In the genomic region with DNA sequence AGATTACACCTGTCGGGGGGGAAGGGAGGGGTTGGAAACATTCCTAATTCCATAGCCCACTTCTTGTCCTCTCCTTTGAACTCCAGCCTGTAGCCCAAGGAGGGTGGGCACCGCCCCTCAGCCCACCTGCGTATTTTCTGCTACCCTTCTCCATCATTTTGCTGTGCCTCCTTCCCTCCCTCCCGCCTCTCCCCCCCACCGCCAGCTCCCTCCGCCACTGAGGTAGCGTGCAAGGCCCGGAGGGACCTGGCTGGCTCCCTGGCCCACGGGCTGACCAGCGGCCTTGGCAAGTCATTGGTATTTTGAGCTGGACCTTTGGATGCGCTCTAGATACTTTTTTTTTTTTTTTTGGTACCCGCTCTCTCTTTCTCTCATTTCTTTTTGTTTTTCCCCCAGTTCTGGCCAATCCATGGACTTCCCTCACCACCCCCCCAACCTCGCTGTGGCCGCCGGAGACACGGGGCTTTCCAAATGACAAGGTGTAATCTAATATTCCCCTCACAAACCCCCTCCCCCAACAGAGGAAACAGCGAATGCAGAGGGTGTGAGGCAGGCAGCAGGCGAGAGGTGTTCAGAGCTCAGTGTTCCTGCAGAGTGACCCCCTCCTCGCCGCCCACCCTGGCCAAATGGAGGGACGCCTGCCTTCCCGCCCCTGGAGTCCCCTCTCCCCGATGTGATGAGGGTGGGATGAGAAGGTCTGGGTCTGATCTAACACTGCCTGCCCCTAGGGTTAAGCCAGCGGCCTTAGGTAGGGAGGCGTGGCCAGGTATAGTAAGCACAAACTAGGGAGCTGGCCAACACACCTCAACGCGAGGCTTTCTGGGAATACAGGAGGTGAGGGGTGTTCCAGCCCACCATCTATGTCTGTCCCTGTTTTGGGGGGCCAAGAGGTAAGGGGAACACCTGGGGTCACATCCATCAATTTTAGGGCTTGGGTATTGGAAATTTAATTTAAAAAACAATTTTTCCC, we compare ENCODE assay signal across 1 cellular context.
A peak's percentile ranks its signal among the peaks of the same experiment; 100 is the strongest.
TF ChIP-seq lines count a peak whose summit lies in the region.

No MANE protein-coding gene starts in this region.

TF ChIP-seq in H1, 55 proteins besides CTCF, POLR2A, EP300 and RAD21:
- TF ChIP-seq SIN3A (conservative IDR thresholded peaks at IDR 0.05 in 1 of 2, IDR thresholded peaks at IDR 0.05 in 1 of 2; ENCODE audit: low read depth in 1 of 2, low read length in 2 of 2) = 0 out of 4 replicates have a peak, but pooled peaks of 1 of the 2 experiments have one; percentile 38
- TF ChIP-seq TEAD4 (IDR thresholded peaks at IDR 0.05; ENCODE audit: low read depth, low read length) = no peak
- peak; percentile 51; the same call in 1 of the 2 replicates for TF ChIP-seq RBBP5 (IDR thresholded peaks at IDR 0.05; ENCODE audit: borderline replicate concordance, low read depth, low read length)
- TF ChIP-seq, protein P1, sequence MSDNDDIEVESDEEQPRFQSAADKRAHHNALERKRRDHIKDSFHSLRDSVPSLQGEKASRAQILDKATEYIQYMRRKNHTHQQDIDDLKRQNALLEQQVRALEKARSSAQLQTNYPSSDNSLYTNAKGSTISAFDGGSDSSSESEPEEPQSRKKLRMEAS (IDR thresholded peaks at IDR 0.05) = 0 out of 2 replicates have a peak, but pooled peaks have one; percentile 5
